ENCODE assay signal across 8 cellular contexts in genomic region chr10:93495654-93496321, GRCh38. TPM values are rescaled to one million over a fixed set of nuclear protein-coding genes. Genes with fewer than 3 reads are reported as not detected.
DNase-seq lines count a peak whose midpoint lies in the region; ATAC-seq, FAIRE-seq and TF ChIP-seq lines count a peak whose summit lies in the region.

No MANE protein-coding gene starts in this region.

- H3K27ac ChIP-seq in CD4-positive, alpha-beta memory T cell (ENCODE audit: low read depth, low read length) = peak overlapping the region; percentile 37
- H3K27ac ChIP-seq in GM12878 (ENCODE audit: control insufficient read depth, insufficient read depth) = peak overlapping the region; percentile 31; the same call in 1 of the 2 replicates
- H3K27ac ChIP-seq in subcutaneous abdominal adipose tissue (ENCODE audit: low read depth, low read length) = peak overlapping the region; percentile 62

- H3K9ac ChIP-seq in GM12878 (ENCODE audit: control insufficient read depth, insufficient read depth, low read length) = peak overlapping the region; percentile 77
- H3K9ac ChIP-seq in subcutaneous abdominal adipose tissue (ENCODE audit: low read length in 5 of 5) = peak overlapping the region; percentile 59 to 84 (median 73)

- peak overlapping the region; percentile 83 to 94 for H3K4me3 ChIP-seq in CD4-positive, alpha-beta memory T cell (ENCODE audit: low read length in 2 of 2)
- peak overlapping the region; percentile 67 for H3K4me3 ChIP-seq in GM12878
- H3K4me3 ChIP-seq in subcutaneous abdominal adipose tissue (ENCODE audit: low read depth in 1 of 5, low read length in 5 of 5) = peak overlapping the region; percentile 85 to 97 (median 94)

- H3K36me3 ChIP-seq in CD4-positive, alpha-beta memory T cell (ENCODE audit: insufficient read depth, low read length) = no peaks in the 10 kb centered on the region
- no peaks in the 10 kb centered on the region; a peak in 1 of 4 replicates for H3K36me3 ChIP-seq in GM12878 (ENCODE audit: control insufficient read depth in 2 of 2, insufficient read depth in 2 of 2, low read length in 1 of 2)
- no peaks in the 10 kb centered on the region for H3K36me3 ChIP-seq in subcutaneous abdominal adipose tissue (ENCODE audit: control insufficient read depth in 5 of 5, insufficient read depth in 5 of 5, low read length in 5 of 5)

- H3K9me3 ChIP-seq in CD4-positive, alpha-beta memory T cell (ENCODE audit: control insufficient read depth in 1 of 2, low read length in 2 of 2) = no peaks in the 10 kb centered on the region
- H3K9me3 ChIP-seq in GM12878 (replicated peaks; ENCODE audit: control insufficient read depth, insufficient read depth, low read length) (no peaks in the 10 kb centered on the region), subcutaneous abdominal adipose tissue (ENCODE audit: control insufficient read depth in 5 of 5, low read length in 5 of 5) (no peaks in the 10 kb centered on the region)

- peak overlapping the region; percentile 92 to 95 (median 93) for H3K4me3 Mint-ChIP-seq in CD4-positive, alpha-beta memory T cell

- peak in 2 of 5 donors; percentile 11 to 41 for DNase-seq in CD4-positive, alpha-beta memory T cell
- DNase-seq in NCI-H82 treated with DMSO at 0.1 percent for 48 hours (lab: John Stamatoyannopoulos, UW; ENCODE audit: unreplicated experiment) = peak; percentile 58
- DNase-seq in GM12878 (ENCODE audit: low read depth, low spot score) = no peak
- peak; percentile 51 for DNase-seq in left kidney (ENCODE audit: low read depth, low spot score)

- ATAC-seq in GM19025 (IDR thresholded peaks at IDR 0.05; ENCODE audit: low read depth, unreplicated experiment) = peak; percentile 12
- ATAC-seq in HG03135 (IDR thresholded peaks at IDR 0.05; ENCODE audit: unreplicated experiment) = peak; percentile 26
- peak; percentile 24 for ATAC-seq in GM12878
- no peak for ATAC-seq in HG03469 (IDR thresholded peaks at IDR 0.05; ENCODE audit: unreplicated experiment)

- TSS peak; percentile 70 for BruUV-seq in GM12878 (replicated peaks; lab: Mats Ljungman, UMichigan)

- no peaks in the 10 kb centered on the region for H3K27me3 Mint-ChIP-seq in CD4-positive, alpha-beta memory T cell

- no peak for TF ChIP-seq EP300 in GM12878 (IDR thresholded peaks at IDR 0.05; ENCODE audit: borderline replicate concordance in 1 of 2, control insufficient read depth in 1 of 2, low read depth in 2 of 2, low read length in 2 of 2)

- CTCF ChIA-PET in CD4-positive, alpha-beta memory T cell (lab: Charles Lee; ENCODE audit: partially characterized antibody) = interaction anchor here (1.0 to 5.1 kb wide), 7 partner anchors 8 to 124 kb away, joined by 3 to 18 read pairs (median 7); partner anchors contain the start of gene MYOF
- CTCF ChIA-PET in GM12878 (lab: Yijun Ruan, JAX) = interaction anchor here (0.7 to 2.9 kb wide), 9 partner anchors 9 to 919 kb away, joined by 3 to 16 read pairs (median 5); partner anchors contain the start of gene MYOF

- H4K20me1 ChIP-seq in GM12878 (ENCODE audit: control insufficient read depth, insufficient read depth) = no peaks in the 10 kb centered on the region

- peak overlapping the region; percentile 98 for H3K4me2 ChIP-seq in GM12878 (ENCODE audit: control insufficient read depth, insufficient read depth)

- peak overlapping the region; percentile 15 to 90 (median 84) for H3K27ac Mint-ChIP-seq in CD4-positive, alpha-beta memory T cell

- FAIRE-seq in GM12878 (lab: Jason Lieb, UNC) = no peak

- 5% methylated on average over 28 of the region's 28 CpGs for WGBS in GM12878 (ENCODE audit: insufficient coverage, insufficient replicate concordance, low lambda C conversion rate, missing lambda C conversion rate)

- intact Hi-C loops in CD4-positive, alpha-beta memory T cell (cut with micrococcal nuclease) = loop anchor here (1.0 to 5.0 kb wide), 4 partner anchors 207 to 1203 kb away; partner anchors contain the start of genes CPEB3, EXOC6, FRA10AC1 and KIF11
- intact Hi-C loops in GM12878 (cut with micrococcal nuclease; ENCODE audit: unreplicated experiment) = no loop called here

- peaks cover 13 to 23% (median 19%) of the 10 kb centered on the region in 4 donors for H3K4me1 Mint-ChIP-seq in CD4-positive, alpha-beta memory T cell

- in situ Hi-C loops in GM12878 (cut with MboI) = no loop called here

- H3K27me3 ChIP-seq in CD4-positive, alpha-beta memory T cell (ENCODE audit: insufficient read depth, low read length) = no peaks in the 10 kb centered on the region
- H3K27me3 ChIP-seq in GM12878 (replicated peaks in 1 of 2; ENCODE audit: control insufficient read depth in 2 of 2, insufficient read depth in 2 of 2, low read length in 1 of 2) (no peaks in the 10 kb centered on the region), subcutaneous abdominal adipose tissue (ENCODE audit: control insufficient read depth in 5 of 5, insufficient read depth in 4 of 5, low read length in 5 of 5) (no peaks in the 10 kb centered on the region)

- peaks cover 37% of the 10 kb centered on the region for H3K79me2 ChIP-seq in GM12878 (ENCODE audit: control insufficient read depth, insufficient read depth, low read length)

- POLR2A ChIA-PET in CD4-positive, alpha-beta memory T cell (lab: Charles Lee; ENCODE audit: partially characterized antibody) = interaction anchor here (0.8 to 2.3 kb wide), 3 partner anchors 13 to 903 kb away, joined by 3 to 10 read pairs (median 6); partner anchors contain the start of gene MYOF
- POLR2A ChIA-PET in GM12878 (lab: Charles Lee) = interaction anchor here (0.5 to 1.5 kb wide), 5 partner anchors 14 to 954 kb away, joined by 3 to 7 read pairs (median 3); partner anchors contain the start of gene MYOF

- peaks cover 0 to 2% of the 10 kb centered on the region in 2 donors for H3K36me3 Mint-ChIP-seq in CD4-positive, alpha-beta memory T cell

- no peak for TF ChIP-seq CTCF in GM12878 (IDR thresholded peaks at IDR 0.05 in 2 of 3, conservative IDR thresholded peaks at IDR 0.05 in 1 of 3; ENCODE audit: control insufficient read depth in 2 of 3, extremely low read depth in 1 of 3, insufficient read depth in 1 of 3, low read depth in 3 of 3, low read length in 3 of 3)

- no peak for TF ChIP-seq POLR2A in GM12878 (IDR thresholded peaks at IDR 0.05; ENCODE audit: low read depth, low read length)

- no peaks in the 10 kb centered on the region for H3K9me3 Mint-ChIP-seq in CD4-positive, alpha-beta memory T cell

- H2AFZ ChIP-seq in GM12878 (ENCODE audit: control insufficient read depth, low read depth, low read length) = peak overlapping the region; percentile 95

- peaks cover 23% of the 10 kb centered on the region for H3K4me1 ChIP-seq in CD4-positive, alpha-beta memory T cell (ENCODE audit: insufficient read depth, low read length)
- H3K4me1 ChIP-seq in GM12878 (ENCODE audit: control insufficient read depth, insufficient read depth, low read length) (peaks cover 4% of the 10 kb centered on the region), subcutaneous abdominal adipose tissue (ENCODE audit: control insufficient read depth in 5 of 5, insufficient read depth in 5 of 5, low read length in 5 of 5) (peaks cover 0 to 13% (median 11%) of the 10 kb centered on the region in 5 donors)

- no peak for TF ChIP-seq RAD21 in GM12878 (IDR thresholded peaks at IDR 0.05; ENCODE audit: insufficient read depth, low read depth, low read length)

- RAD21 ChIA-PET in GM12878 (lab: Charles Lee; ENCODE audit: unreplicated experiment) = interaction anchor here (0.6 to 2.1 kb wide), 6 partner anchors 13 to 119 kb away, joined by 3 to 14 read pairs (median 4); partner anchors contain the start of gene MYOF

- SMC1A ChIA-PET in GM12878 (lab: Charles Lee; ENCODE audit: uncharacterized antibody, unreplicated experiment) = interaction anchor here (0.6 to 2.3 kb wide), 7 partner anchors 8 to 611 kb away, joined by 3 to 7 read pairs (median 3); partner anchors contain the start of gene FRA10AC1

RNA-seq across cellular contexts. Expression of gene CEP55, which starts 0.6 kb away (rescaled TPM):
- total RNA-seq in CD4-positive, alpha-beta memory T cell = under 1 TPM; 0.17 to 0.30 TPM
- under 1 TPM; 0.36 to 0.69 TPM for polyA plus RNA-seq in CD4-positive, alpha-beta memory T cell
- total RNA-seq in GM12878 (2013; cell fraction: nucleolus; rRNA removed) = 15.3 and 17.8 TPM in 2 replicates
- total RNA-seq in GM12878 (2014; rRNA removed) = 51.3 and 59.5 TPM in 2 replicates
- 80.8 and 83.6 TPM in 2 replicates for total RNA-seq in GM12878 (2014; rRNA removed; fragmentation: Illumina TruSeq; extraction: Trizol)
- 37.5 and 38.7 TPM in 2 replicates for total RNA-seq in GM12878 (2021)
- polyA plus RNA-seq in GM12878 (2011; ENCODE audit: low read depth) = 10.4 TPM
- 54.6 and 86.6 TPM in 2 replicates for polyA plus RNA-seq in GM12878 (2011; rRNA removed)
- polyA plus RNA-seq in GM12878 (2011; cell fraction: cytosol; rRNA removed) = 20.2 and 22.0 TPM in 2 replicates
- 17.5 and 21.3 TPM in 2 replicates for polyA plus RNA-seq in GM12878 (2011; cell fraction: nucleus; rRNA removed)
- 15.9 and 22.0 TPM in 2 replicates for polyA plus RNA-seq in GM12878 (2012)
- 65.2 and 77.0 TPM in 2 replicates for polyA plus RNA-seq in GM12878 (2014; fragmentation: Illumina TruSeq; extraction: Trizol)
- polyA plus RNA-seq in GM12878 (2014; fragmentation: Nextera tagmentation; extraction: Ambion mirVana) = 10 to 100 TPM; 14.6 to 16.7 TPM
- polyA plus RNA-seq in GM12878 (2014; rRNA removed) = 32.2 and 41.2 TPM in 2 replicates
- polyA plus RNA-seq in GM12878 (2016; fragmentation: Nextera tagmentation; extraction: Ambion mirVana) = 10 to 100 TPM; 52.7 to 56.1 TPM
- 19.6 and 28.5 TPM in 2 replicates for polyA minus RNA-seq in GM12878 (2011; rRNA and poly(A)+ RNA removed)
- 11.2 and 13.8 TPM in 2 replicates for polyA minus RNA-seq in GM12878 (2011; cell fraction: cytosol; rRNA and poly(A)+ RNA removed)
- 8.6 and 12.6 TPM in 2 replicates for polyA minus RNA-seq in GM12878 (2011; cell fraction: nucleus; rRNA and poly(A)+ RNA removed)

RNA-seq across cellular contexts. Expression of gene MYOF, which starts 13.7 kb away (rescaled TPM):
- total RNA-seq in CD4-positive, alpha-beta memory T cell = 1 to 10 TPM; 1.2 to 2.2 TPM
- not detected for polyA plus RNA-seq in CD4-positive, alpha-beta memory T cell
- 0.34 and 0.63 TPM in 2 replicates for total RNA-seq in GM12878 (2013; cell fraction: nucleolus; rRNA removed)
- total RNA-seq in GM12878 (2014; rRNA removed) = 0.11 and 0.16 TPM in 2 replicates
- total RNA-seq in GM12878 (2014; rRNA removed; fragmentation: Illumina TruSeq; extraction: Trizol) = 0.09 and 0.18 TPM in 2 replicates
- total RNA-seq in GM12878 (2021) = 0.44 and 0.45 TPM in 2 replicates
- 0.04 TPM for polyA plus RNA-seq in GM12878 (2011; ENCODE audit: low read depth)
- 0.04 and 0.15 TPM in 2 replicates for polyA plus RNA-seq in GM12878 (2011; rRNA removed)
- polyA plus RNA-seq in GM12878 (2011; cell fraction: cytosol; rRNA removed) = 0.07 and 0.10 TPM in 2 replicates
- polyA plus RNA-seq in GM12878 (2011; cell fraction: nucleus; rRNA removed) = 0.16 and 0.18 TPM in 2 replicates
- polyA plus RNA-seq in GM12878 (2012) = 0.04 TPM in 2 replicates
- 0.11 and 0.19 TPM in 2 replicates for polyA plus RNA-seq in GM12878 (2014; fragmentation: Illumina TruSeq; extraction: Trizol)
- under 1 TPM; 0.02 to 0.13 TPM for polyA plus RNA-seq in GM12878 (2014; fragmentation: Nextera tagmentation; extraction: Ambion mirVana)
- 0.25 and 0.42 TPM in 2 replicates for polyA plus RNA-seq in GM12878 (2014; rRNA removed)
- under 1 TPM; 0.48 to 0.59 TPM for polyA plus RNA-seq in GM12878 (2016; fragmentation: Nextera tagmentation; extraction: Ambion mirVana)
- polyA minus RNA-seq in GM12878 (2011; rRNA and poly(A)+ RNA removed) = 0.07 TPM in 1 of 2 replicates, not detected in the other
- polyA minus RNA-seq in GM12878 (2011; cell fraction: cytosol; rRNA and poly(A)+ RNA removed) = 0.80 and 1.9 TPM in 2 replicates
- under 0.01 and 0.19 TPM in 2 replicates for polyA minus RNA-seq in GM12878 (2011; cell fraction: nucleus; rRNA and poly(A)+ RNA removed)

Comparison
In these comparisons a context has a peak if more than half of its experiments do, and no peak if none do; other contexts are left out.
1. RNA of gene CEP55, which starts 0.6 kb away (total RNA-seq): 15.3 to 83.6 TPM in GM12878; 0.17 to 0.30 TPM in CD4-positive, alpha-beta memory T cell; every median in the first group is over 10 times any median in the second.
2. Peak in every context shown above with its lines, with median percentiles within 50 percentile points of each other: H3K27ac ChIP-seq and H3K4me3 ChIP-seq.